Comparison of ENCODE assay signal across 1 cellular context in genomic region chr16:30112197-30113030, GRCh38.
TF ChIP-seq lines count a peak whose summit lies in the region.

No MANE protein-coding gene starts in this region.

TF ChIP-seq in SK-N-SH, 30 proteins besides CTCF, POLR2A, EP300 and RAD21 (continued from another document):
- TF ChIP-seq REST (IDR thresholded peaks at IDR 0.05; ENCODE audit: low read depth, low read length) (no peak), USF1 (IDR thresholded peaks at IDR 0.05; ENCODE audit: borderline replicate concordance, low read depth) (no peak), GABPA (IDR thresholded peaks at IDR 0.05; ENCODE audit: low read depth) (no peak), NFIC (IDR thresholded peaks at IDR 0.05; ENCODE audit: borderline replicate concordance) (no peak), MAX (IDR thresholded peaks at IDR 0.05; ENCODE audit: low read depth) (no peak)
